18 cellular contexts compared by ENCODE assay signal in the genomic region with DNA sequence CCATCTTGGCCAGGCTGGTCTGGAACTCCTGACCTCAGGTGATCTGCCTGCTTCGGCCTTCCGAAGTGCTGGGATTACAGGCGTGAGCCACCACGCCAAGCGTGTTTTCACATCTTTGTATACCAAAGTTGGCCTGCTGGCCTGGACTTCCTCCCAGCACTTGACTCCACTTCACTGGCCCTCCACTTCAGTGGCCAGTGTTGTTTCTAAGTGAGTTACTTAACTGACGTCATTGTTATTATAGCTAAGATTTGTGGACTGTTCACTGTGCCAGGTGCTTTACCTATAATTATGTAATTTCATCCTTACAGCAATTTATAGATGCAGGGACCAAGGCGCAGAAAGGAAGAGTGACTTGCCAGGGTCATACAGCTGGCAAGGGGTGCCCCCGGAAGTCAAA. TPM values are rescaled to one million over a fixed set of nuclear protein-coding genes. Genes with fewer than 3 reads are reported as not detected.
"Had no signal": no experiment of that assay in that cellular context is flagged by ENCODE, and none has a peak within 500 bp of the region (broad histone marks: within the 10 kb centered on the region; RNA-seq: fewer than 3 reads in every experiment).

No MANE protein-coding gene starts in this region.

- DNase-seq: activated CD4-positive, alpha-beta T cell treated with anti-CD3 and anti-CD28 coated beads, Interleukin-2, amount 10 ng/mL, durations not matched to agents 7 days and 5 days; activated CD4-positive, CD25-positive, alpha-beta regulatory T cell; activated CD8-positive, alpha-beta memory T cell treated with anti-CD3 and anti-CD28 coated beads for 24 hours; activated naive CD4-positive, alpha-beta T cell treated with anti-CD3 and anti-CD28 coated beads, Interleukin-2, amount 50 U/mL, for 16 hours; central memory CD4-positive, alpha-beta T cell; hypothalamus; kidney glomerular epithelial cell; mammary epithelial cell; natural killer cell; stimulated activated CD4-positive, alpha-beta T cell treated with anti-CD3 and anti-CD28 coated beads, Interleukin-1b, Interleukin-23, amount 100 ng/mL, for 48 hours; stimulated activated naive B cell treated with anti-CD40 and anti-IgM and Interleukin-4, amounts not matched to agents 10 μg/mL and 1 μg/mL and 100 μg/mL, for 72 hours; substantia nigra; T-helper 2 cell had no signal

- H3K36me3 Mint-ChIP-seq: natural killer cell; stimulated activated naive B cell treated with anti-CD40 and anti-IgM and Interleukin-4, amounts not matched to agents 10 μg/mL and 1 μg/mL and 100 μg/mL, for 72 hours had no signal

- H3K27ac ChIP-seq: adrenal gland had no signal

- H3K4me1 Mint-ChIP-seq: stimulated activated naive B cell treated with anti-CD40 and anti-IgM and Interleukin-4, amounts not matched to agents 10 μg/mL and 1 μg/mL and 100 μg/mL, for 72 hours had no signal

- ATAC-seq: natural killer cell; right cardiac atrium; stimulated activated naive B cell treated with anti-CD40 and anti-IgM and Interleukin-4, amounts not matched to agents 10 μg/mL and 1 μg/mL and 100 μg/mL, for 72 hours had no signal

- H3K4me3 Mint-ChIP-seq: activated CD4-positive, alpha-beta T cell treated with anti-CD3 and anti-CD28 coated beads, Interleukin-2, amount 10 ng/mL, durations not matched to agents 7 days and 5 days; natural killer cell; stimulated activated naive B cell treated with anti-CD40 and anti-IgM and Interleukin-4, amounts not matched to agents 10 μg/mL and 1 μg/mL and 100 μg/mL, for 72 hours had no signal

- H3K27me3 ChIP-seq: adrenal gland, upper lobe of left lung had no signal

- H3K4me3 ChIP-seq: adrenal gland, upper lobe of left lung had no signal

- H3K9me3 ChIP-seq: adrenal gland, upper lobe of left lung had no signal

- H3K9me3 Mint-ChIP-seq: activated CD4-positive, alpha-beta T cell treated with anti-CD3 and anti-CD28 coated beads, Interleukin-2, amount 10 ng/mL, durations not matched to agents 7 days and 5 days; activated T-helper 2 cell treated with anti-CD3 and anti-CD28 coated beads, Interferon-gamma antibody, Interleukin-2, Interleukin-4, amounts not matched to agents 10 μg/mL and 5 μg/mL and 100 μg/mL, durations not matched to agents 14 hours and 24 hours and 36 hours; natural killer cell; stimulated activated naive B cell treated with anti-CD40 and anti-IgM and Interleukin-4, amounts not matched to agents 10 μg/mL and 1 μg/mL and 100 μg/mL, for 72 hours had no signal

- H3K27ac Mint-ChIP-seq: activated CD4-positive, alpha-beta T cell treated with anti-CD3 and anti-CD28 coated beads, Interleukin-2, amount 10 ng/mL, durations not matched to agents 7 days and 5 days; activated T-helper 2 cell treated with anti-CD3 and anti-CD28 coated beads, Interferon-gamma antibody, Interleukin-2, Interleukin-4, amounts not matched to agents 10 μg/mL and 5 μg/mL and 100 μg/mL, durations not matched to agents 14 hours and 24 hours and 36 hours; natural killer cell; progenitor cell of endocrine pancreas; stimulated activated naive B cell treated with anti-CD40 and anti-IgM and Interleukin-4, amounts not matched to agents 10 μg/mL and 1 μg/mL and 100 μg/mL, for 72 hours had no signal

- H3K36me3 ChIP-seq: adrenal gland, upper lobe of left lung had no signal

- H3K4me1 ChIP-seq: adrenal gland had no signal

RNA-seq across cellular contexts. Expression of a gene that starts 52.0 kb away (rescaled TPM):
- total RNA-seq: natural killer cell, progenitor cell of endocrine pancreas had no signal
